8 cellular contexts compared by ENCODE assay signal in the genomic region with DNA sequence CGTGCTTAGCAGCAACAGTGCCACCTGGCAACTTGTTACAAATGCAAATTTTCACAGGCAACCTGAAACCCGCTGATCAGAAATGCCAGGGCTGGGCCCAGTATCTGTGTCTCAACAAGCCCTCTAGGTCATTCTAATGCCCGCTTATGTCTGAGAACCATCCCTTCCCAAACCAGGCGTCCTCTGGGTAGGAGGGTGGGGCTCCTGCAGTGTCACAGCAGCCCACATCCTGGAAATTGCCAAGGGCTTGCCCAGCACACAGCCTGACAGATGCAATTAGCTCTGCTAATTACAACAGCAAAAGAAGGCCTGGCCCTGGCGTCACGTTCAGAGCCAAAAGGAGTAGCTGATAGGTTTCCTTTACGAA. TPM values are rescaled to one million over a fixed set of nuclear protein-coding genes. Genes with fewer than 3 reads are reported as not detected.
DNase-seq lines count a peak whose midpoint lies in the region; ATAC-seq and TF ChIP-seq lines count a peak whose summit lies in the region.

No MANE protein-coding gene starts in this region.

- H3K36me3 Mint-ChIP-seq in IgD-negative memory B cell = no peaks in the 10 kb centered on the region

- no peak overlapping the region for H2AFZ ChIP-seq in osteoblast (ENCODE audit: low read length)

- H3K36me3 ChIP-seq in ascending aorta = peaks cover 0 to 3% of the 10 kb centered on the region in 2 donors
- H3K36me3 ChIP-seq in osteoblast (ENCODE audit: insufficient read depth, low read length) = peaks cover 41% of the 10 kb centered on the region

- peaks cover 50% of the 10 kb centered on the region for H4K20me1 ChIP-seq in osteoblast (ENCODE audit: insufficient read depth, low read length)

- intact Hi-C loops in ascending aorta (cut with DNase I) = no loop called here

- peak overlapping the region; percentile 19 for H3K4me2 ChIP-seq in osteoblast (ENCODE audit: insufficient read depth, low read length)

- peak overlapping the region; percentile 34 to 83 (median 73) for H3K4me3 Mint-ChIP-seq in IgD-negative memory B cell

- no peaks in the 10 kb centered on the region for H3K9me3 Mint-ChIP-seq in IgD-negative memory B cell

- H3K4me3 ChIP-seq in ascending aorta = no peak overlapping the region
- no peak overlapping the region for H3K4me3 ChIP-seq in osteoblast (ENCODE audit: insufficient read depth, low read length)

- ATAC-seq in GM18870 (IDR thresholded peaks at IDR 0.05; ENCODE audit: unreplicated experiment) (peak; percentile 60), HG02870 (IDR thresholded peaks at IDR 0.05; ENCODE audit: unreplicated experiment) (no peak)

- H3K27ac Mint-ChIP-seq in IgD-negative memory B cell = peak overlapping the region; percentile 84 to 91 (median 89)

- peaks cover 84% of the 10 kb centered on the region in 3 donors for H3K4me1 Mint-ChIP-seq in IgD-negative memory B cell

- peak overlapping the region; percentile 29 to 63 for H3K27ac ChIP-seq in ascending aorta
- peak overlapping the region; percentile 69 for H3K27ac ChIP-seq in osteoblast (ENCODE audit: low read depth, low read length)

- peaks cover 100% of the 10 kb centered on the region for H3K79me2 ChIP-seq in osteoblast (ENCODE audit: insufficient read depth, low read length)

- no peaks in the 10 kb centered on the region for H3K9me3 ChIP-seq in ascending aorta
- no peaks in the 10 kb centered on the region for H3K9me3 ChIP-seq in osteoblast (ENCODE audit: low read depth, low read length)

- peaks cover 3% of the 10 kb centered on the region for H3K27me3 Mint-ChIP-seq in IgD-negative memory B cell

- H3K27me3 ChIP-seq in ascending aorta (no peaks in the 10 kb centered on the region), osteoblast (ENCODE audit: insufficient read depth, low read length) (no peaks in the 10 kb centered on the region)

- DNase-seq in ascending aorta (ENCODE audit: low spot score in 2 of 2) = peak in 1 of 2 donors; percentile 63
- DNase-seq in osteoblast (ENCODE audit: insufficient read length, low spot score, missing footprints) = no peak
- DNase-seq in NCI-H2227 (lab: John Stamatoyannopoulos, UW; ENCODE audit: unreplicated experiment) = no peak
- DNase-seq in inferior parietal cortex (ENCODE audit: extremely low spot score) = no peak
- no peak for DNase-seq in HuH-7 (ENCODE audit: low spot score)

- H3K4me1 ChIP-seq in ascending aorta (peaks cover 21 to 79% of the 10 kb centered on the region in 2 donors), osteoblast (ENCODE audit: insufficient read depth, low read length) (peaks cover 74% of the 10 kb centered on the region)

- no peak for TF ChIP-seq CTCF in ascending aorta (IDR thresholded peaks at IDR 0.05)
- TF ChIP-seq CTCF in osteoblast (IDR thresholded peaks at IDR 0.05; ENCODE audit: extremely low read depth, low read depth, low read length) = no peak

RNA-seq across cellular contexts. Expression of a gene that starts 15.9 kb away (rescaled TPM):
- 22.8 TPM for polyA plus RNA-seq in IgD-negative memory B cell
- total RNA-seq in ascending aorta (51.0 TPM), osteoblast (14.8 and 16.5 TPM in 2 replicates)

RNA-seq across cellular contexts. Expression of a gene that starts 31.2 kb away (rescaled TPM):
- not detected for polyA plus RNA-seq in IgD-negative memory B cell
- total RNA-seq in ascending aorta = not detected
- 0.36 and 0.59 TPM in 2 replicates for total RNA-seq in osteoblast

RNA-seq across cellular contexts. Expression of a gene that starts 53.4 kb away (rescaled TPM):
- 0.90 TPM for polyA plus RNA-seq in IgD-negative memory B cell
- total RNA-seq in ascending aorta (not detected), osteoblast (1.8 and 2.2 TPM in 2 replicates)
